ENCODE assay signal across 9 cellular contexts in the genomic region with DNA sequence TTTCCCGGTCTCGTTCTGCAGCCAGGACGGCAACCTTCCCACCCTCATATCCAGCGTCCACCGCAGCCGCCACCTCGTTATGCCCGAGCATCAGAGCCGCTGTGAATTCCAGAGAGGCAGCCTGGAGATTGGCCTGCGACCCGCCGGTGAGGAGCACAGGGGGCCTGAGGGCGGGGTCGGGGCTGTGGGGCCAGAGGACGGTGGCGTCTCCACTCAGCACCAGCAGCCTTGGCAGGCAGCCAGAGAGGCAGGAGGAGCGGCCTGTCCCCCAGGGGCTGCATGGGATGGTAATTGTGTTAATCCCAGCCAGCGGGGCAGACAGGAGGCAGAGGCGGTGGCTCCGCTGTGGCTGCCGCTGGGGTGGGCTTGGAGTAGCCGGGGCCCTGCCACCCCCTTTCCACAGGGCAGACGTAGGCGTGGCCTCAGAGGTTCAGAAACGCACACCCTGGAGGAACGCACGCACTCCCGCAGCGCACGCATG.
DNase-seq lines count a peak whose midpoint lies in the region; ATAC-seq and TF ChIP-seq lines count a peak whose summit lies in the region.
"Had no signal": no experiment of that assay in that cellular context is flagged by ENCODE, and none has a peak within 500 bp of the region (broad histone marks: within the 10 kb centered on the region; RNA-seq: fewer than 3 reads in every experiment).

No MANE protein-coding gene starts in this region.

- no peaks in the 10 kb centered on the region for H3K9me3 Mint-ChIP-seq in nephron

- DNase-seq in HuH-7.5 (ENCODE audit: low spot score) (peak; percentile 65), NCI-H526 treated with DMSO at 0.1 percent for 48 hours (lab: John Stamatoyannopoulos, UW) (peak; percentile 24), superior temporal gyrus (ENCODE audit: extremely low spot score) (no peak)
- DNase-seq: aorta, midbrain, SHP77 treated with DMSO at 0.1 percent for 48 hours had no signal

- H3K27me3 Mint-ChIP-seq in nephron (ENCODE audit: low read depth), result peaks cover 38% of the 10 kb centered on the region

- H3K27ac Mint-ChIP-seq in nephron, result peak overlapping the region in 2 of 3 experiments; percentile 56 to 75

- peaks cover 7% of the 10 kb centered on the region for H3K36me3 Mint-ChIP-seq in nephron (ENCODE audit: low read depth)

- H3K4me1 Mint-ChIP-seq in nephron, result peaks cover 46% of the 10 kb centered on the region

- no peak for TF ChIP-seq CTCF in nephron (IDR thresholded peaks at IDR 0.05; ENCODE audit: unreplicated experiment in 3 of 3)

- ATAC-seq in HG02852 (IDR thresholded peaks at IDR 0.05; ENCODE audit: unreplicated experiment) (no peak), GM18519 (IDR thresholded peaks at IDR 0.05; ENCODE audit: low FRiP score, unreplicated experiment) (no peak)

- H3K4me3 Mint-ChIP-seq in nephron, result peak overlapping the region; percentile 49 to 56 (median 54)
